8 cellular contexts compared by ENCODE assay signal in the genomic region with DNA sequence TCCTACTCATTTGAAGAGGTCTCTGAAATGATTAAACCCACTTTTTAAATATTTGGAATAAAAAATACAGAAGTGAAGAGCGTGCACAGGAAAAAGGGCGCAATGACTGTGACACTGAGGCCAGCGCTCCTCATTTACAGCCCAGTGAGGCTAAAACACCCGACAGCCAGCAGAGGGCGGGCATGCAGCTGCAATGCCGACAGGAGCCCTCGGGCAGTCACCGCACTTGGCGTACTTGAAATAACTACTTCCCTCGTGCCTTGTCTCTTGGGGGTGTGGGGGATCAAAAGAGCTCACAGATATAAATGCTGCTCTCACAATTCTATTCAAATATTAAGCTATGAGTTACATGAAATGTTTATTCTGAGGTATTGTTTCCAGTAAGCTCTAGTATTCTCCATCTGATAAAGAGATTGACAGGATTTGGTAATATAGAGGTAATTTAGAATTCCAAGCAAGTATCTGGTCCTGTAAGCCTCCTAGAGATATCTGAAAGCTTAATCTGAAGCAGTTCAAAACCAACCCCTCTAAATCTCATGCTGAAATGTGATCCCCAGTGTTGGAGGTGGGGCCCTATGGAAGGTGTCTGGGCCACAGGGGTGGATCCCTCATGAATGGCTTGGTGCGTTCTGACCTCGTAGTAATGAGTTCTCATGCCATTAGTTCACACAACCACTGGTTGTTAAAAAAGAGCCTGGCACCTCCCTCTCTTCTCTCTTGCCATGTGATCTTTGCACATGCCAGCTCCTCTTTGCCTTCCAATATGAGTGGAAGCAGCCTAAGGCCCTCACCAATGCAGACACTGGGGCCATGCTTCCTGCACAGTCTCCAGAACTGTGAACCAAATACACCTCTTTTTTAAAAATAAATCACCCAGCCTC.
DNase-seq lines count a peak whose midpoint lies in the region; ATAC-seq, FAIRE-seq and TF ChIP-seq lines count a peak whose summit lies in the region.

No MANE protein-coding gene starts in this region.

- no peak overlapping the region for H3K4me3 Mint-ChIP-seq in activated CD4-positive, alpha-beta T cell treated with anti-CD3 and anti-CD28 coated beads for 36 hours
- no peak overlapping the region for H3K4me3 Mint-ChIP-seq in chondrocyte (ENCODE audit: unreplicated experiment)

- DNase-seq in GM12891 (ENCODE audit: insufficient read length, low spot score): peak; percentile 31
- peak; percentile 8 for DNase-seq in NCI-H446 treated with DMSO at 0.1 percent for 48 hours (lab: John Stamatoyannopoulos, UW)
- DNase-seq in activated CD4-positive, alpha-beta T cell treated with anti-CD3 and anti-CD28 coated beads for 36 hours: peak; percentile 91
- DNase-seq in chondrocyte (ENCODE audit: low spot score): no peak
- DNase-seq in left kidney (ENCODE audit: low read depth, low spot score): peak; percentile 88
- DNase-seq in stimulated activated CD4-positive, alpha-beta T cell treated with anti-CD3 and anti-CD28 coated beads, Interleukin-4, amount 100 ng/mL, for 1 hour: peak; percentile 80

- H3K27ac Mint-ChIP-seq in activated CD4-positive, alpha-beta T cell treated with anti-CD3 and anti-CD28 coated beads for 36 hours: no peak overlapping the region
- H3K27ac Mint-ChIP-seq in chondrocyte (ENCODE audit: unreplicated experiment): no peak overlapping the region

- ATAC-seq in HG03159 (IDR thresholded peaks at IDR 0.05; ENCODE audit: unreplicated experiment) (peak; percentile 81), GM21737 (IDR thresholded peaks at IDR 0.05; ENCODE audit: unreplicated experiment) (no peak)
- ATAC-seq in activated CD4-positive, alpha-beta T cell treated with anti-CD3 and anti-CD28 coated beads for 36 hours: peak; percentile 98

- CTCF ChIA-PET in activated CD4-positive, alpha-beta T cell treated with anti-CD3 and anti-CD28 coated beads for 36 hours (lab: Charles Lee): interaction anchor here (0.6 to 2.7 kb wide), 32 partner anchors 10 to 1134 kb away, joined by 3 to 29 read pairs (median 3); no protein-coding TSS in a partner anchor

- H3K9me3 Mint-ChIP-seq in activated CD4-positive, alpha-beta T cell treated with anti-CD3 and anti-CD28 coated beads for 36 hours (ENCODE audit: low read depth): no peaks in the 10 kb centered on the region
- no peaks in the 10 kb centered on the region for H3K9me3 Mint-ChIP-seq in chondrocyte (ENCODE audit: low read depth)

- no peak for TF ChIP-seq POLR2A in GM12891 (IDR thresholded peaks at IDR 0.05; ENCODE audit: low read depth, low read length)

- intact Hi-C loops in activated CD4-positive, alpha-beta T cell treated with anti-CD3 and anti-CD28 coated beads for 36 hours (cut with DNase I, micrococcal nuclease): loop anchor here (1.0 to 10.0 kb wide), 7 partner anchors 190 to 578 kb away; a partner anchor contains a TSS

- FAIRE-seq in GM12891 (lab: Jason Lieb, UNC): peak; percentile 95

- peak; percentile 97 for TF ChIP-seq CTCF in chondrocyte (IDR thresholded peaks at IDR 0.05)

- H3K27me3 Mint-ChIP-seq in activated CD4-positive, alpha-beta T cell treated with anti-CD3 and anti-CD28 coated beads for 36 hours: no peaks in the 10 kb centered on the region
- no peaks in the 10 kb centered on the region for H3K27me3 Mint-ChIP-seq in chondrocyte (ENCODE audit: low read depth)

- H3K4me1 Mint-ChIP-seq in activated CD4-positive, alpha-beta T cell treated with anti-CD3 and anti-CD28 coated beads for 36 hours: peaks cover 2% of the 10 kb centered on the region
- H3K4me1 Mint-ChIP-seq in chondrocyte (ENCODE audit: low read depth): no peaks in the 10 kb centered on the region

- peaks cover 17% of the 10 kb centered on the region for H3K36me3 Mint-ChIP-seq in activated CD4-positive, alpha-beta T cell treated with anti-CD3 and anti-CD28 coated beads for 36 hours (ENCODE audit: low read depth)
- H3K36me3 Mint-ChIP-seq in chondrocyte (ENCODE audit: low read depth): peaks cover 8% of the 10 kb centered on the region

- POLR2A ChIA-PET in activated CD4-positive, alpha-beta T cell treated with anti-CD3 and anti-CD28 coated beads for 36 hours (lab: Charles Lee): no interaction called here

TF ChIP-seq in GM12891, 5 proteins besides CTCF, POLR2A, EP300 and RAD21:
- TF ChIP-seq POU2F2 (IDR thresholded peaks at IDR 0.05; ENCODE audit: low read depth, low read length) (no peak), TAF1 (IDR thresholded peaks at IDR 0.05; ENCODE audit: low read depth, low read length) (no peak), PAX5 (IDR thresholded peaks at IDR 0.05; ENCODE audit: insufficient read depth, low read length, severe bottlenecking) (no peak), SPI1 (IDR thresholded peaks at IDR 0.05; ENCODE audit: low read depth, low read length) (no peak), POLR2AphosphoS5 (IDR thresholded peaks at IDR 0.05; ENCODE audit: low read depth, low read length) (no peak)
